Comparison of ENCODE assay signal across 1 cellular context in the genomic region with DNA sequence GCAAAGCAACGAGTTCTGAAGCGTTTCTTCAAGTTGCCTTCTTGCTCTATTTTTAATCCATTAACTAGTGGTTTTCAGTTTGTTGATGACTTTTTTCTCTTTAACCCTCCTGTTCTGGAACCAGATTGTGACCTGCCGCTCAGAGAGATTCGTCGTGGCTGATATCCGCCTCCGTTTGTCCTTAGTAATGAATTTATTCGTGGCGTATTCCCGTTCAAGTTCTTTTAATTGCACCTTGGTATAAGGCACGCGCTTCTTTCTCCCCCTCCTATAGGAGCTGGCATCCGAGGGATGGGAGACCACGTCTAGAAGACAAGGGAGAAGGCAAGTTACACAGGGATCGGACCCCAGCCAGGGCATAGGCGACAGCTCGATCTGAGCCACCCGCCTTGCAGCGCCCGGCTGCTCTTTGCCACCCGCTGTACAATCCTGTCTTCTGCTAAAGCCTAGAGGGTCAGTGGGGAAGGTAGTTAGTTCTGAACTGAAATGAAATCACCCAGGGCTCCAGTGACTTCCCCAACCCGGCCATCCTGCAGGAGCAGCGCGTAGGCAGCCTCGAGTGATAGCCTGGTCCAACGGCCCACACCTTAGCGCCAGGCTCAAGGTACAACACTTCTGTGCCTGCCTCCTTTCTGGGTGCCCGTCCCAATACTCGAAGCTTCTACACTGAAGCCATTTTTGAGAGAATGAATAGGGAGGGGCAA.
TF ChIP-seq lines count a peak whose summit lies in the region.

No MANE protein-coding gene starts in this region.

TF ChIP-seq in endothelial cell of umbilical vein, 7 proteins besides CTCF, POLR2A, EP300 and RAD21:
- TF ChIP-seq EZH2 (IDR thresholded peaks at IDR 0.05; ENCODE audit: borderline replicate concordance, low read depth, low read length, severe bottlenecking), result peak; percentile 73
- TF ChIP-seq JUN (IDR thresholded peaks at IDR 0.05; ENCODE audit: borderline replicate concordance, insufficient read depth, insufficient read length, low read depth), result no peak
